In the genomic region with DNA sequence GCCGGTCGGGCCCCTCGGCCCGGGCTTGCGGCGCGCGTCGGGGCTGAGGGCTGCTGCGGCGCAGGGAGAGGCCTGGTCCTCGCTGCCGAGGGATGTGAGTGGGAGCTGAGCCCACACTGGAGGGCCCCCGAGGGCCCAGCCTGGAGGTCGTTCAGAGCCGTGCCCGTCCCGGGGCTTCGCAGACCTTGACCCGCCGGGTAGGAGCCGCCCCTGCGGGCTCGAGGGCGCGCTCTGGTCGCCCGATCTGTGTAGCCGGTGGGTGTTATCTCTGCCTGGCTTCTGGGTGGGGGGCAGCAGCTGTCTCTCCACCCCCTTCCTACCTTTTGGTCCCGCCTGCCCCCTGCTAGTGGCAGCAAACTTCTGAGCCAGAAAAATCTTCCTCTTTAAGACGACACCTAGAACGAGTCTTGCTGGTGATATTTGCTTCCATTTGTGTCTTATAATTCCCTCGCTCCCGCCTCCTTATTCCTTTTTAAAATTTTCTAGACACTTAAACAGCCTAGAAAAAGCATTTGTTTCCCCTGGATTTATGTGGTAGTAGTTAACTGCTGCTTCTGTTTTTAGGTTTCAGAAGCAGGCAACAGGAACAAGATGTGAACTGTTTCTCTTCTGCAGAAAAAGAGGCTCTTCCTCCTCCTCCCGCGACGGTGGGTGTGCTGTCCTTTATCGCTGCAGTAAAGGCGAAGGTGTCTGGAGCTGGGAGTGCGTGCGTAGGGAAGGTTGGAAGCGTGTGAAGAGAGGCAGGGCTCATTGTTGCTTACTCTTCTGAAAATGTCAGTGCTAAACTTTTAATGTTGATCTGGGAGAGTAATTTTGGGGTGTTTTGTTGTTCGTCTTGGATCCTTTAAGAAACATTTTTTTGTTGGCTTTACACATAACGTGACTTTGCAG, we compare ENCODE assay signal across 1 cellular context.
A peak's percentile ranks its signal among the peaks of the same experiment; 100 is the strongest.
TF ChIP-seq lines count a peak whose summit lies in the region.

No MANE protein-coding gene starts in this region.

TF ChIP-seq in HepG2, 621 proteins besides CTCF, POLR2A, EP300 and RAD21 (continued from another document):
- TF ChIP-seq ZNF644 (CRISPR knock-in tag; IDR thresholded peaks at IDR 0.05; ENCODE audit: low read depth) (no peak), MZF1 (CRISPR knock-in tag; IDR thresholded peaks at IDR 0.05; ENCODE audit: borderline replicate concordance) (no peak), ZMYM4 (CRISPR knock-in tag; IDR thresholded peaks at IDR 0.05) (0 out of 2 replicates have a peak, but pooled peaks have one; percentile 2), HDAC6 (IDR thresholded peaks at IDR 0.05; ENCODE audit: low read depth, low read length) (no peak), ZNF776 (CRISPR knock-in tag; IDR thresholded peaks at IDR 0.05) (peak; percentile 21; the same call in 1 of the 2 replicates), ETV5 (CRISPR knock-in tag; IDR thresholded peaks at IDR 0.05; ENCODE audit: borderline replicate concordance) (no peak), ZKSCAN1 (IDR thresholded peaks at IDR 0.05; ENCODE audit: low read length) (no peak), HNRNPK (IDR thresholded peaks at IDR 0.05; ENCODE audit: low read depth, low read length, poor library complexity, severe bottlenecking) (peak; percentile 22), ZNF256 (CRISPR knock-in tag; conservative IDR thresholded peaks at IDR 0.05) (0 out of 2 replicates have a peak, but pooled peaks have one; percentile 2), HOXA3 (CRISPR knock-in tag; IDR thresholded peaks at IDR 0.05) (peak; percentile 8; the same call in 1 of the 2 replicates), SAP130 (CRISPR knock-in tag; IDR thresholded peaks at IDR 0.05; ENCODE audit: low read depth) (no peak), PLRG1 (conservative IDR thresholded peaks at IDR 0.05) (no peak), ASH2L (IDR thresholded peaks at IDR 0.05; ENCODE audit: insufficient read length, low read depth, low read length) (peak; percentile 1), ZNF749 (CRISPR knock-in tag; IDR thresholded peaks at IDR 0.05; ENCODE audit: borderline replicate concordance) (0 out of 2 replicates have a peak, but pooled peaks have one; percentile 10), NAIF1 (CRISPR knock-in tag; IDR thresholded peaks at IDR 0.05; ENCODE audit: borderline replicate concordance) (0 out of 2 replicates have a peak, but pooled peaks have one; percentile 33), ZNF546 (CRISPR knock-in tag; conservative IDR thresholded peaks at IDR 0.05) (no peak), ZSCAN21 (CRISPR knock-in tag; IDR thresholded peaks at IDR 0.05; ENCODE audit: borderline replicate concordance) (no peak), SP4 (CRISPR knock-in tag; IDR thresholded peaks at IDR 0.05) (no peak), ZFAT (CRISPR knock-in tag; conservative IDR thresholded peaks at IDR 0.05) (no peak), AGO2 (optimal IDR thresholded peaks at IDR 0.05; ENCODE audit: low read depth, low read length) (peak; percentile 9), ZNF160 (CRISPR knock-in tag; IDR thresholded peaks at IDR 0.05) (peak; percentile 10; the same call in 1 of the 2 replicates), ZC3H13 (CRISPR knock-in tag; IDR thresholded peaks at IDR 0.05) (no peak), ZNF879 (CRISPR knock-in tag; IDR thresholded peaks at IDR 0.05) (no peak), DR1 (CRISPR knock-in tag; IDR thresholded peaks at IDR 0.05) (no peak), NFATC3 (CRISPR knock-in tag; IDR thresholded peaks at IDR 0.05) (no peak), ARID2 (CRISPR knock-in tag; IDR thresholded peaks at IDR 0.05; ENCODE audit: borderline replicate concordance) (no peak), ZNF547 (CRISPR knock-in tag; IDR thresholded peaks at IDR 0.05) (no peak)
- TF ChIP-seq, protein P1, sequence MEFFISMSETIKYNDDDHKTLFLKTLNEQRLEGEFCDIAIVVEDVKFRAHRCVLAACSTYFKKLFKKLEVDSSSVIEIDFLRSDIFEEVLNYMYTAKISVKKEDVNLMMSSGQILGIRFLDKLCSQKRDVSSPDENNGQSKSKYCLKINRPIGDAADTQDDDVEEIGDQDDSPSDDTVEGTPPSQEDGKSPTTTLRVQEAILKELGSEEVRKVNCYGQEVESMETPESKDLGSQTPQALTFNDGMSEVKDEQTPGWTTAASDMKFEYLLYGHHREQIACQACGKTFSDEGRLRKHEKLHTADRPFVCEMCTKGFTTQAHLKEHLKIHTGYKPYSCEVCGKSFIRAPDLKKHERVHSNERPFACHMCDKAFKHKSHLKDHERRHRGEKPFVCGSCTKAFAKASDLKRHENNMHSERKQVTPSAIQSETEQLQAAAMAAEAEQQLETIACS (CRISPR knock-in tag; IDR thresholded peaks at IDR 0.05): 0 out of 2 replicates have a peak, but pooled peaks have one; percentile 4
- TF ChIP-seq, protein P2, sequence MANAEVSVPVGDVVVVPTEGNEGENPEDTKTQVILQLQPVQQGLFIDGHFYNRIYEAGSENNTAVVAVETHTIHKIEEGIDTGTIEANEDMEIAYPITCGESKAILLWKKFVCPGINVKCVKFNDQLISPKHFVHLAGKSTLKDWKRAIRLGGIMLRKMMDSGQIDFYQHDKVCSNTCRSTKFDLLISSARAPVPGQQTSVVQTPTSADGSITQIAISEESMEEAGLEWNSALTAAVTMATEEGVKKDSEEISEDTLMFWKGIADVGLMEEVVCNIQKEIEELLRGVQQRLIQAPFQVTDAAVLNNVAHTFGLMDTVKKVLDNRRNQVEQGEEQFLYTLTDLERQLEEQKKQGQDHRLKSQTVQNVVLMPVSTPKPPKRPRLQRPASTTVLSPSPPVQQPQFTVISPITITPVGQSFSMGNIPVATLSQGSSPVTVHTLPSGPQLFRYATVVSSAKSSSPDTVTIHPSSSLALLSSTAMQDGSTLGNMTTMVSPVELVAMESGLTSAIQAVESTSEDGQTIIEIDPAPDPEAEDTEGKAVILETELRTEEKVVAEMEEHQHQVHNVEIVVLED (CRISPR knock-in tag; IDR thresholded peaks at IDR 0.05; ENCODE audit: borderline replicate concordance): 0 out of 2 replicates have a peak, but pooled peaks have one; percentile 37
- TF ChIP-seq, protein P3, sequence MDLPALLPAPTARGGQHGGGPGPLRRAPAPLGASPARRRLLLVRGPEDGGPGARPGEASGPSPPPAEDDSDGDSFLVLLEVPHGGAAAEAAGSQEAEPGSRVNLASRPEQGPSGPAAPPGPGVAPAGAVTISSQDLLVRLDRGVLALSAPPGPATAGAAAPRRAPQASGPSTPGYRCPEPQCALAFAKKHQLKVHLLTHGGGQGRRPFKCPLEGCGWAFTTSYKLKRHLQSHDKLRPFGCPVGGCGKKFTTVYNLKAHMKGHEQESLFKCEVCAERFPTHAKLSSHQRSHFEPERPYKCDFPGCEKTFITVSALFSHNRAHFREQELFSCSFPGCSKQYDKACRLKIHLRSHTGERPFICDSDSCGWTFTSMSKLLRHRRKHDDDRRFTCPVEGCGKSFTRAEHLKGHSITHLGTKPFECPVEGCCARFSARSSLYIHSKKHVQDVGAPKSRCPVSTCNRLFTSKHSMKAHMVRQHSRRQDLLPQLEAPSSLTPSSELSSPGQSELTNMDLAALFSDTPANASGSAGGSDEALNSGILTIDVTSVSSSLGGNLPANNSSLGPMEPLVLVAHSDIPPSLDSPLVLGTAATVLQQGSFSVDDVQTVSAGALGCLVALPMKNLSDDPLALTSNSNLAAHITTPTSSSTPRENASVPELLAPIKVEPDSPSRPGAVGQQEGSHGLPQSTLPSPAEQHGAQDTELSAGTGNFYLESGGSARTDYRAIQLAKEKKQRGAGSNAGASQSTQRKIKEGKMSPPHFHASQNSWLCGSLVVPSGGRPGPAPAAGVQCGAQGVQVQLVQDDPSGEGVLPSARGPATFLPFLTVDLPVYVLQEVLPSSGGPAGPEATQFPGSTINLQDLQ (CRISPR knock-in tag; IDR thresholded peaks at IDR 0.05): 0 out of 2 replicates have a peak, but pooled peaks have one; percentile 8
- TF ChIP-seq, protein P4, sequence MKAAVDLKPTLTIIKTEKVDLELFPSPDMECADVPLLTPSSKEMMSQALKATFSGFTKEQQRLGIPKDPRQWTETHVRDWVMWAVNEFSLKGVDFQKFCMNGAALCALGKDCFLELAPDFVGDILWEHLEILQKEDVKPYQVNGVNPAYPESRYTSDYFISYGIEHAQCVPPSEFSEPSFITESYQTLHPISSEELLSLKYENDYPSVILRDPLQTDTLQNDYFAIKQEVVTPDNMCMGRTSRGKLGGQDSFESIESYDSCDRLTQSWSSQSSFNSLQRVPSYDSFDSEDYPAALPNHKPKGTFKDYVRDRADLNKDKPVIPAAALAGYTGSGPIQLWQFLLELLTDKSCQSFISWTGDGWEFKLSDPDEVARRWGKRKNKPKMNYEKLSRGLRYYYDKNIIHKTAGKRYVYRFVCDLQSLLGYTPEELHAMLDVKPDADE (CRISPR knock-in tag; IDR thresholded peaks at IDR 0.05): peak; percentile 21; the same call in 1 of the 2 replicates
- TF ChIP-seq, protein P5, sequence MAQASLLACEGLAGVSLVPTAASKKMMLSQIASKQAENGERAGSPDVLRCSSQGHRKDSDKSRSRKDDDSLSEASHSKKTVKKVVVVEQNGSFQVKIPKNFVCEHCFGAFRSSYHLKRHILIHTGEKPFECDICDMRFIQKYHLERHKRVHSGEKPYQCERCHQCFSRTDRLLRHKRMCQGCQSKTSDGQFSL (CRISPR knock-in tag; IDR thresholded peaks at IDR 0.05): no peak
- TF ChIP-seq, protein P6, sequence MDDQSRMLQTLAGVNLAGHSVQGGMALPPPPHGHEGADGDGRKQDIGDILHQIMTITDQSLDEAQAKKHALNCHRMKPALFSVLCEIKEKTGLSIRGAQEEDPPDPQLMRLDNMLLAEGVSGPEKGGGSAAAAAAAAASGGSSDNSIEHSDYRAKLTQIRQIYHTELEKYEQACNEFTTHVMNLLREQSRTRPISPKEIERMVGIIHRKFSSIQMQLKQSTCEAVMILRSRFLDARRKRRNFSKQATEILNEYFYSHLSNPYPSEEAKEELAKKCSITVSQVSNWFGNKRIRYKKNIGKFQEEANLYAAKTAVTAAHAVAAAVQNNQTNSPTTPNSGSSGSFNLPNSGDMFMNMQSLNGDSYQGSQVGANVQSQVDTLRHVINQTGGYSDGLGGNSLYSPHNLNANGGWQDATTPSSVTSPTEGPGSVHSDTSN (CRISPR knock-in tag; IDR thresholded peaks at IDR 0.05; ENCODE audit: borderline replicate concordance): no peak
- TF ChIP-seq, protein P7, sequence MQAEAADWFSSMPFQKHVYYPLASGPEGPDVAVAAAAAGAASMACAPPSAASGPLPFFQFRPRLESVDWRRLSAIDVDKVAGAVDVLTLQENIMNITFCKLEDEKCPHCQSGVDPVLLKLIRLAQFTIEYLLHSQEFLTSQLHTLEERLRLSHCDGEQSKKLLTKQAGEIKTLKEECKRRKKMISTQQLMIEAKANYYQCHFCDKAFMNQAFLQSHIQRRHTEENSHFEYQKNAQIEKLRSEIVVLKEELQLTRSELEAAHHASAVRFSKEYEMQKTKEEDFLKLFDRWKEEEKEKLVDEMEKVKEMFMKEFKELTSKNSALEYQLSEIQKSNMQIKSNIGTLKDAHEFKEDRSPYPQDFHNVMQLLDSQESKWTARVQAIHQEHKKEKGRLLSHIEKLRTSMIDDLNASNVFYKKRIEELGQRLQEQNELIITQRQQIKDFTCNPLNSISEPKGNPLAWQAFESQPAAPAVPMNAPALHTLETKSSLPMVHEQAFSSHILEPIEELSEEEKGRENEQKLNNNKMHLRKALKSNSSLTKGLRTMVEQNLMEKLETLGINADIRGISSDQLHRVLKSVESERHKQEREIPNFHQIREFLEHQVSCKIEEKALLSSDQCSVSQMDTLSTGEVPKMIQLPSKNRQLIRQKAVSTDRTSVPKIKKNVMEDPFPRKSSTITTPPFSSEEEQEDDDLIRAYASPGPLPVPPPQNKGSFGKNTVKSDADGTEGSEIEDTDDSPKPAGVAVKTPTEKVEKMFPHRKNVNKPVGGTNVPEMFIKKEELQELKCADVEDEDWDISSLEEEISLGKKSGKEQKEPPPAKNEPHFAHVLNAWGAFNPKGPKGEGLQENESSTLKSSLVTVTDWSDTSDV (CRISPR knock-in tag; IDR thresholded peaks at IDR 0.05): peak; percentile 39; the same call in 1 of the 2 replicates
- TF ChIP-seq, protein P8, sequence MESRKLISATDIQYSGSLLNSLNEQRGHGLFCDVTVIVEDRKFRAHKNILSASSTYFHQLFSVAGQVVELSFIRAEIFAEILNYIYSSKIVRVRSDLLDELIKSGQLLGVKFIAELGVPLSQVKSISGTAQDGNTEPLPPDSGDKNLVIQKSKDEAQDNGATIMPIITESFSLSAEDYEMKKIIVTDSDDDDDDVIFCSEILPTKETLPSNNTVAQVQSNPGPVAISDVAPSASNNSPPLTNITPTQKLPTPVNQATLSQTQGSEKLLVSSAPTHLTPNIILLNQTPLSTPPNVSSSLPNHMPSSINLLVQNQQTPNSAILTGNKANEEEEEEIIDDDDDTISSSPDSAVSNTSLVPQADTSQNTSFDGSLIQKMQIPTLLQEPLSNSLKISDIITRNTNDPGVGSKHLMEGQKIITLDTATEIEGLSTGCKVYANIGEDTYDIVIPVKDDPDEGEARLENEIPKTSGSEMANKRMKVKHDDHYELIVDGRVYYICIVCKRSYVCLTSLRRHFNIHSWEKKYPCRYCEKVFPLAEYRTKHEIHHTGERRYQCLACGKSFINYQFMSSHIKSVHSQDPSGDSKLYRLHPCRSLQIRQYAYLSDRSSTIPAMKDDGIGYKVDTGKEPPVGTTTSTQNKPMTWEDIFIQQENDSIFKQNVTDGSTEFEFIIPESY (CRISPR knock-in tag; IDR thresholded peaks at IDR 0.05): no peak
- TF ChIP-seq, protein P9, sequence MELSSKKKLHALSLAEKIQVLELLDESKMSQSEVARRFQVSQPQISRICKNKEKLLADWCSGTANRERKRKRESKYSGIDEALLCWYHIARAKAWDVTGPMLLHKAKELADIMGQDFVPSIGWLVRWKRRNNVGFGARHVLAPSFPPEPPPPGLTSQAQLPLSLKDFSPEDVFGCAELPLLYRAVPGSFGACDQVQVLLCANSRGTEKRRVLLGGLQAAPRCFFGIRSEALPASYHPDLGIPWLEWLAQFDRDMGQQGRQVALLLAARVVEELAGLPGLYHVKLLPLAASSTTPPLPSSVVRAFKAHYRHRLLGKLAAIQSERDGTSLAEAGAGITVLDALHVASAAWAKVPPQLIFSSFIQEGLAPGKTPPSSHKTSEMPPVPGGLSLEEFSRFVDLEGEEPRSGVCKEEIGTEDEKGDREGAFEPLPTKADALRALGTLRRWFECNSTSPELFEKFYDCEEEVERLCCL (CRISPR knock-in tag; IDR thresholded peaks at IDR 0.05; ENCODE audit: borderline replicate concordance): no peak
- TF ChIP-seq, protein P10, sequence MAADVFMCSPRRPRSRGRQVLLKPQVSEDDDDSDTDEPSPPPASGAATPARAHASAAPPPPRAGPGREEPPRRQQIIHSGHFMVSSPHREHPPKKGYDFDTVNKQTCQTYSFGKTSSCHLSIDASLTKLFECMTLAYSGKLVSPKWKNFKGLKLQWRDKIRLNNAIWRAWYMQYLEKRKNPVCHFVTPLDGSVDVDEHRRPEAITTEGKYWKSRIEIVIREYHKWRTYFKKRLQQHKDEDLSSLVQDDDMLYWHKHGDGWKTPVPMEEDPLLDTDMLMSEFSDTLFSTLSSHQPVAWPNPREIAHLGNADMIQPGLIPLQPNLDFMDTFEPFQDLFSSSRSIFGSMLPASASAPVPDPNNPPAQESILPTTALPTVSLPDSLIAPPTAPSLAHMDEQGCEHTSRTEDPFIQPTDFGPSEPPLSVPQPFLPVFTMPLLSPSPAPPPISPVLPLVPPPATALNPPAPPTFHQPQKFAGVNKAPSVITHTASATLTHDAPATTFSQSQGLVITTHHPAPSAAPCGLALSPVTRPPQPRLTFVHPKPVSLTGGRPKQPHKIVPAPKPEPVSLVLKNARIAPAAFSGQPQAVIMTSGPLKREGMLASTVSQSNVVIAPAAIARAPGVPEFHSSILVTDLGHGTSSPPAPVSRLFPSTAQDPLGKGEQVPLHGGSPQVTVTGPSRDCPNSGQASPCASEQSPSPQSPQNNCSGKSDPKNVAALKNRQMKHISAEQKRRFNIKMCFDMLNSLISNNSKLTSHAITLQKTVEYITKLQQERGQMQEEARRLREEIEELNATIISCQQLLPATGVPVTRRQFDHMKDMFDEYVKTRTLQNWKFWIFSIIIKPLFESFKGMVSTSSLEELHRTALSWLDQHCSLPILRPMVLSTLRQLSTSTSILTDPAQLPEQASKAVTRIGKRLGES (CRISPR knock-in tag; IDR thresholded peaks at IDR 0.05; ENCODE audit: borderline replicate concordance): no peak
